In genomic region chr17:75078097-75079022, GRCh38 we compare ENCODE assay signal across 8 cellular contexts. TPM values are rescaled to one million over a fixed set of nuclear protein-coding genes. Genes with fewer than 3 reads are reported as not detected.
DNase-seq lines count a peak whose midpoint lies in the region; ATAC-seq and TF ChIP-seq lines count a peak whose summit lies in the region.

No MANE protein-coding gene starts in this region.

- H3K27me3 ChIP-seq in CD4-positive, CD25-positive, alpha-beta regulatory T cell (ENCODE audit: control insufficient read depth, insufficient read depth, low read length) = no peaks in the 10 kb centered on the region

- peak overlapping the region in 3 of 4 donors; percentile 15 to 84 (median 57) for H3K4me3 Mint-ChIP-seq in CD4-positive, CD25-positive, alpha-beta regulatory T cell
- peak overlapping the region; percentile 69 to 77 (median 76) for H3K4me3 Mint-ChIP-seq in T-cell
- H3K4me3 Mint-ChIP-seq in glutamatergic neuron (ENCODE audit: unreplicated experiment) = peak overlapping the region; percentile 30
- H3K4me3 Mint-ChIP-seq in stimulated activated memory B cell treated with anti-CD40 and anti-IgM and Interleukin-4, amounts not matched to agents 10 μg/mL and 1 μg/mL and 100 μg/mL, for 72 hours = peak overlapping the region; percentile 83
- H3K4me3 Mint-ChIP-seq in endothelial cell (ENCODE audit: unreplicated experiment) = no peak overlapping the region

- POLR2A ChIA-PET in T-cell (lab: Charles Lee) = no interaction called here

- no peak for TF ChIP-seq CTCF in glutamatergic neuron (IDR thresholded peaks at IDR 0.05; ENCODE audit: partially characterized antibody, unreplicated experiment)
- no peak for TF ChIP-seq CTCF in endothelial cell (IDR thresholded peaks at IDR 0.05; ENCODE audit: unreplicated experiment)

- H3K36me3 Mint-ChIP-seq in CD4-positive, CD25-positive, alpha-beta regulatory T cell = no peaks in the 10 kb centered on the region
- H3K36me3 Mint-ChIP-seq in T-cell (no peaks in the 10 kb centered on the region), glutamatergic neuron (ENCODE audit: unreplicated experiment) (no peaks in the 10 kb centered on the region), endothelial cell (ENCODE audit: low read depth, unreplicated experiment) (no peaks in the 10 kb centered on the region)
- H3K36me3 Mint-ChIP-seq in stimulated activated memory B cell treated with anti-CD40 and anti-IgM and Interleukin-4, amounts not matched to agents 10 μg/mL and 1 μg/mL and 100 μg/mL, for 72 hours = no peaks in the 10 kb centered on the region

- peaks cover 0 to 21% (median 2%) of the 10 kb centered on the region in 4 donors for H3K4me1 Mint-ChIP-seq in CD4-positive, CD25-positive, alpha-beta regulatory T cell
- H3K4me1 Mint-ChIP-seq in T-cell = peaks cover 6 to 30% (median 22%) of the 10 kb centered on the region in 3 donors
- peaks cover 5% of the 10 kb centered on the region for H3K4me1 Mint-ChIP-seq in glutamatergic neuron (ENCODE audit: low read depth, unreplicated experiment)
- H3K4me1 Mint-ChIP-seq in stimulated activated memory B cell treated with anti-CD40 and anti-IgM and Interleukin-4, amounts not matched to agents 10 μg/mL and 1 μg/mL and 100 μg/mL, for 72 hours = peaks cover 33% of the 10 kb centered on the region
- peaks cover 6% of the 10 kb centered on the region for H3K4me1 Mint-ChIP-seq in endothelial cell (ENCODE audit: unreplicated experiment)

- H3K9me3 ChIP-seq in CD4-positive, CD25-positive, alpha-beta regulatory T cell (ENCODE audit: control insufficient read depth in 2 of 2, low read length in 2 of 2) = no peaks in the 10 kb centered on the region

- no peaks in the 10 kb centered on the region for H3K27me3 Mint-ChIP-seq in CD4-positive, CD25-positive, alpha-beta regulatory T cell
- H3K27me3 Mint-ChIP-seq in T-cell (no peaks in the 10 kb centered on the region), glutamatergic neuron (ENCODE audit: unreplicated experiment) (peaks cover 11% of the 10 kb centered on the region), endothelial cell (ENCODE audit: unreplicated experiment) (peaks cover 2% of the 10 kb centered on the region)
- no peaks in the 10 kb centered on the region for H3K27me3 Mint-ChIP-seq in stimulated activated memory B cell treated with anti-CD40 and anti-IgM and Interleukin-4, amounts not matched to agents 10 μg/mL and 1 μg/mL and 100 μg/mL, for 72 hours

- H3K4me3 ChIP-seq in CD4-positive, CD25-positive, alpha-beta regulatory T cell (ENCODE audit: low read depth, low read length) = no peak overlapping the region

- no peak overlapping the region for H3K27ac ChIP-seq in CD4-positive, CD25-positive, alpha-beta regulatory T cell (ENCODE audit: insufficient read depth, low read length, poor library complexity, severe bottlenecking)

- H3K4me1 ChIP-seq in CD4-positive, CD25-positive, alpha-beta regulatory T cell (ENCODE audit: control insufficient read depth, insufficient read depth, low read length, poor library complexity, severe bottlenecking) = peaks cover 17% of the 10 kb centered on the region

- no peaks in the 10 kb centered on the region for H3K9me3 Mint-ChIP-seq in CD4-positive, CD25-positive, alpha-beta regulatory T cell
- H3K9me3 Mint-ChIP-seq in T-cell = no peaks in the 10 kb centered on the region
- no peaks in the 10 kb centered on the region for H3K9me3 Mint-ChIP-seq in glutamatergic neuron (ENCODE audit: unreplicated experiment)
- no peaks in the 10 kb centered on the region for H3K9me3 Mint-ChIP-seq in stimulated activated memory B cell treated with anti-CD40 and anti-IgM and Interleukin-4, amounts not matched to agents 10 μg/mL and 1 μg/mL and 100 μg/mL, for 72 hours
- no peaks in the 10 kb centered on the region for H3K9me3 Mint-ChIP-seq in endothelial cell (ENCODE audit: unreplicated experiment)

- peak overlapping the region in 2 of 3 donors; percentile 38 to 76 for H3K27ac Mint-ChIP-seq in CD4-positive, CD25-positive, alpha-beta regulatory T cell
- H3K27ac Mint-ChIP-seq in T-cell = peak overlapping the region; percentile 77 to 82
- H3K27ac Mint-ChIP-seq in glutamatergic neuron (ENCODE audit: unreplicated experiment) = no peak overlapping the region
- peak overlapping the region; percentile 81 for H3K27ac Mint-ChIP-seq in stimulated activated memory B cell treated with anti-CD40 and anti-IgM and Interleukin-4, amounts not matched to agents 10 μg/mL and 1 μg/mL and 100 μg/mL, for 72 hours
- H3K27ac Mint-ChIP-seq in endothelial cell (ENCODE audit: unreplicated experiment) = no peak overlapping the region

- ATAC-seq in CD4-positive, CD25-positive, alpha-beta regulatory T cell (ENCODE audit: low read depth in 2 of 2) = peak; percentile 9 to 20
- peak; percentile 44 for ATAC-seq in GM19463 (IDR thresholded peaks at IDR 0.05; ENCODE audit: unreplicated experiment)
- ATAC-seq in T-cell (replicated peaks in 1 of 4) = peak in 3 of 4 experiments; percentile 7 to 27 (median 17)
- peak; percentile 68 for ATAC-seq in stimulated activated memory B cell treated with anti-CD40 and anti-IgM and Interleukin-4, amounts not matched to agents 10 μg/mL and 1 μg/mL and 100 μg/mL, for 72 hours
- ATAC-seq in GM19351 (IDR thresholded peaks at IDR 0.05; ENCODE audit: unreplicated experiment) = no peak

- no peaks in the 10 kb centered on the region for H3K36me3 ChIP-seq in CD4-positive, CD25-positive, alpha-beta regulatory T cell (ENCODE audit: control insufficient read depth, insufficient read depth, low read length)

- CTCF ChIA-PET in T-cell (lab: Charles Lee) = interaction anchor here in 1 of 2 donors (0.6 kb wide), 1 partner anchor 106 kb away, joined by 3 read pairs; no protein-coding TSS in a partner anchor

- DNase-seq in CD4-positive, CD25-positive, alpha-beta regulatory T cell = no peak
- DNase-seq in T-cell (no peak), glutamatergic neuron (no peak), midbrain (lab: John Stamatoyannopoulos, UW) (no peak), endothelial cell (ENCODE audit: low spot score) (no peak)

RNA-seq across cellular contexts. Expression of gene SLC16A5, which starts 9.4 kb away (rescaled TPM):
- total RNA-seq in CD4-positive, CD25-positive, alpha-beta regulatory T cell = 9.3 TPM
- polyA plus RNA-seq in CD4-positive, CD25-positive, alpha-beta regulatory T cell = 1 to 10 TPM; 1.3 to 2.6 (median 2.0) TPM
- total RNA-seq in T-cell = 10 to 100 TPM in 4 of 5 donors, 1 to 10 TPM in 1; 9.1 to 24.3 (median 16.8) TPM
- 1.1 TPM for total RNA-seq in glutamatergic neuron (ENCODE audit: unreplicated experiment)
- total RNA-seq in endothelial cell (ENCODE audit: unreplicated experiment) = 50.9 TPM

RNA-seq across cellular contexts. Expression of gene KCTD2, which starts 31.3 kb away (rescaled TPM):
- 23.4 TPM for total RNA-seq in CD4-positive, CD25-positive, alpha-beta regulatory T cell
- 1 to 10 TPM; 5.8 to 10.0 (median 8.1) TPM for polyA plus RNA-seq in CD4-positive, CD25-positive, alpha-beta regulatory T cell
- 10 to 100 TPM; 22.0 to 32.8 (median 29.0) TPM for total RNA-seq in T-cell
- total RNA-seq in glutamatergic neuron (ENCODE audit: unreplicated experiment) = 23.4 TPM
- total RNA-seq in endothelial cell (ENCODE audit: unreplicated experiment) = 33.5 TPM

RNA-seq across cellular contexts. Expression of gene ARMC7, which starts 31.4 kb away (rescaled TPM):
- 12.8 TPM for total RNA-seq in CD4-positive, CD25-positive, alpha-beta regulatory T cell
- 1 to 10 TPM; 3.1 to 4.6 (median 4.2) TPM for polyA plus RNA-seq in CD4-positive, CD25-positive, alpha-beta regulatory T cell
- total RNA-seq in T-cell (10 to 100 TPM in 3 of 5 donors, 1 to 10 TPM in 2; 8.9 to 23.9 (median 18.8) TPM), glutamatergic neuron (ENCODE audit: unreplicated experiment) (9.9 TPM), endothelial cell (ENCODE audit: unreplicated experiment) (43.4 TPM)

RNA-seq across cellular contexts. Expression of gene ATP5PD, which starts 31.6 kb away (rescaled TPM):
- 139 TPM for total RNA-seq in CD4-positive, CD25-positive, alpha-beta regulatory T cell
- 100 to 1,000 TPM; 410 to 536 (median 467) TPM for polyA plus RNA-seq in CD4-positive, CD25-positive, alpha-beta regulatory T cell
- total RNA-seq in T-cell = 100 to 1,000 TPM; 115 to 170 (median 139) TPM
- 139 TPM for total RNA-seq in glutamatergic neuron (ENCODE audit: unreplicated experiment)
- total RNA-seq in endothelial cell (ENCODE audit: unreplicated experiment) = 179 TPM

RNA-seq across cellular contexts. Expression of gene NT5C, which starts 53.2 kb away (rescaled TPM):
- 31.6 TPM for total RNA-seq in CD4-positive, CD25-positive, alpha-beta regulatory T cell
- 10 to 100 TPM; 55.4 to 66.9 (median 57.2) TPM for polyA plus RNA-seq in CD4-positive, CD25-positive, alpha-beta regulatory T cell
- total RNA-seq in T-cell (10 to 100 TPM; 21.5 to 88.8 (median 70.1) TPM), glutamatergic neuron (ENCODE audit: unreplicated experiment) (40.4 TPM), endothelial cell (ENCODE audit: unreplicated experiment) (13.5 TPM)

Comparison
In these comparisons a context has a peak if more than half of its experiments do, and no peak if none do; other contexts are left out.
1. H3K27ac Mint-ChIP-seq: peak in CD4-positive, CD25-positive, alpha-beta regulatory T cell (2 of 3), T-cell (2 of 2) and stimulated activated memory B cell treated with anti-CD40 and anti-IgM and Interleukin-4, amounts not matched to agents 10 μg/mL and 1 μg/mL and 100 μg/mL, for 72 hours (single experiment); none in glutamatergic neuron (single experiment) and endothelial cell (single experiment).